ENCODE assay signal across 1 cellular context in the genomic region with DNA sequence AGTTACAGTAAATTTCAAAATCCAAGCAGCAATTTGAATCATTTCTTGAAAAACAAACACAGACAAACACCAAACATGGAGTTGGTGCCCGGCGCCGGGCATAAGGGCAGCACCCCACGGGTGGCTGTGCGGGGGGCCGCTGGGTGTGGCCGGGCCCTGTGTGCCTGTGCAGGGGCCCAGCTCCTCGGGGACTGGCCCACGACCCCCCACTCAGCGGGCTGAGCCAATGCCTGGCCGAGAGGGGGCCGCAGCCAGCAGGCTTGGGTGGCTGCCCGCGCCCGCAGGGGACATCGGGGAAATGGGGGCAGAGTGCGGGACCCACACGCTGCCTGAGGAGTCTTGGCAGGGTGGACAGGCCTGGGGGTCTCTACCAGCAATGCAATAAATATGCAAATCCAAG.
TF ChIP-seq lines count a peak whose summit lies in the region.

No MANE protein-coding gene starts in this region.

TF ChIP-seq in IMR-90, 13 proteins besides CTCF, POLR2A, EP300 and RAD21:
- TF ChIP-seq, protein P1, sequence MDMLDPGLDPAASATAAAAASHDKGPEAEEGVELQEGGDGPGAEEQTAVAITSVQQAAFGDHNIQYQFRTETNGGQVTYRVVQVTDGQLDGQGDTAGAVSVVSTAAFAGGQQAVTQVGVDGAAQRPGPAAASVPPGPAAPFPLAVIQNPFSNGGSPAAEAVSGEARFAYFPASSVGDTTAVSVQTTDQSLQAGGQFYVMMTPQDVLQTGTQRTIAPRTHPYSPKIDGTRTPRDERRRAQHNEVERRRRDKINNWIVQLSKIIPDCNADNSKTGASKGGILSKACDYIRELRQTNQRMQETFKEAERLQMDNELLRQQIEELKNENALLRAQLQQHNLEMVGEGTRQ (IDR thresholded peaks at IDR 0.05; ENCODE audit: low read depth, low read length): no peak
- TF ChIP-seq RCOR1 (IDR thresholded peaks at IDR 0.05; ENCODE audit: insufficient replicate concordance, low read length) (no peak), MAFK (IDR thresholded peaks at IDR 0.05; ENCODE audit: low read depth, low read length) (no peak)
